8 cellular contexts compared by ENCODE assay signal in the genomic region with DNA sequence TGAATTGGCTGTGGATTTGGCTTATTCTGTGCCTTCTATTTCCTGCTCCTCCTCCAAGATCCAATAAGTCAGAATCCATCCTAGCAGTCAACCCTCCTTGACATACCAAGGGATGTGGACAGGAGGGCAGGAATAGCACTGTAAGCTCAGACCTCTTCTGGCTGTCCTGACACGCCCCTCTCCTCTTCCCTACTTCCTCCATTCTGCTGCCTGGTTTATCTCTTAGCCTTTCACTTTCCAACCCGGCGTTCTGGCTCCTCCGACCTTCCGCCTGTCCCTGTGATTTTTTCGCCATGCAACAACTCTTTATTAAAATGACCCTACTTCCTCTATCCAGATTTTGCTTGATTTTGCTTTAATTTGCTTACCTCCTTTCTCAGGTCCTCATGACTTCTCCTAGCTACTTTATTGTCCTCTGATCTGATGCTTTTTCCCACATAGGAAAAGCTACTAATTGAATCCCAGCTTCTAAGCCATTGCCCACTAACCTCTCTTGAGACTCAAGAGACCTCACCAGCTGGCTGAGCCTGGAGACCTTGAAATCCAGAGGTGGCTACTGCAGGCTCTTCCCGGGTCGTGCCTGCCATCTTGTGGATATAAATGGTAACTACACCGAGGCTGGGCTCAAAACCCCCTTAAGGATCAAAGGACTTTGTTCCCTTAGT.
DNase-seq lines count a peak whose midpoint lies in the region; ATAC-seq and TF ChIP-seq lines count a peak whose summit lies in the region.

No MANE protein-coding gene starts in this region.

- peak; percentile 34 to 80 (median 54) for TF ChIP-seq CTCF in thyroid gland (IDR thresholded peaks at IDR 0.05)

- 37 to 41% methylated on average over 9 of the region's 9 CpGs for WGBS in thyroid gland, 2 donors

- H3K4me3 Mint-ChIP-seq in activated CD4-positive, alpha-beta memory T cell treated with anti-CD3 and anti-CD28 coated beads, Interleukin-2, amount 10 ng/mL, durations not matched to agents 7 days and 5 days: no peak overlapping the region
- peak overlapping the region in 2 of 10 donors; percentile 27 to 59 for H3K4me3 Mint-ChIP-seq in naive thymus-derived CD8-positive, alpha-beta T cell

- H3K27ac ChIP-seq in thyroid gland: no peak overlapping the region

- peaks cover 17% of the 10 kb centered on the region for H3K4me1 Mint-ChIP-seq in activated CD4-positive, alpha-beta memory T cell treated with anti-CD3 and anti-CD28 coated beads, Interleukin-2, amount 10 ng/mL, durations not matched to agents 7 days and 5 days
- peaks cover 16 to 25% (median 23%) of the 10 kb centered on the region in 4 donors for H3K4me1 Mint-ChIP-seq in naive thymus-derived CD8-positive, alpha-beta T cell

- H3K4me1 ChIP-seq in thyroid gland: no peaks in the 10 kb centered on the region

- no peaks in the 10 kb centered on the region for H3K36me3 ChIP-seq in thyroid gland

- CTCF ChIA-PET in activated CD4-positive, alpha-beta memory T cell treated with anti-CD3 and anti-CD28 coated beads, Interleukin-2, amount 10 ng/mL, durations not matched to agents 7 days and 5 days (lab: Charles Lee): interaction anchor here (0.6 to 5.0 kb wide), 8 partner anchors 9 to 950 kb away, joined by 3 to 42 read pairs (median 4); no protein-coding TSS in a partner anchor

- intact Hi-C loops in thyroid gland (cut with DNase I): loop anchor here (5.0 kb wide), 1 partner anchor 950 kb away; no protein-coding TSS in a partner anchor

- TF ChIP-seq POLR2A in erythroblast (IDR thresholded peaks at IDR 0.05; ENCODE audit: low read length): no peak
- TF ChIP-seq POLR2A in thyroid gland (IDR thresholded peaks at IDR 0.05): no peak

- H3K9me3 Mint-ChIP-seq in activated CD4-positive, alpha-beta memory T cell treated with anti-CD3 and anti-CD28 coated beads, Interleukin-2, amount 10 ng/mL, durations not matched to agents 7 days and 5 days: no peaks in the 10 kb centered on the region
- no peaks in the 10 kb centered on the region for H3K9me3 Mint-ChIP-seq in naive thymus-derived CD8-positive, alpha-beta T cell

- POLR2A ChIA-PET in activated CD4-positive, alpha-beta memory T cell treated with anti-CD3 and anti-CD28 coated beads, Interleukin-2, amount 10 ng/mL, durations not matched to agents 7 days and 5 days (lab: Charles Lee): no interaction called here
- POLR2A ChIA-PET in naive thymus-derived CD8-positive, alpha-beta T cell (lab: Charles Lee): interaction anchor here (2.4 kb wide), 1 partner anchor 237 kb away, joined by 7 read pairs; the partner anchor contains the start of gene ZBTB14

- ATAC-seq in GM18870 (IDR thresholded peaks at IDR 0.05; ENCODE audit: unreplicated experiment) (peak; percentile 61), HG03159 (IDR thresholded peaks at IDR 0.05; ENCODE audit: unreplicated experiment) (peak; percentile 76)
- peak in 1 of 2 donors; percentile 60 for ATAC-seq in naive thymus-derived CD8-positive, alpha-beta T cell

- H3K9me3 ChIP-seq in thyroid gland: no peaks in the 10 kb centered on the region

- DNase-seq in C1 segment of cervical spinal cord (lab: John Stamatoyannopoulos, UW) (peak in 10 of 14 donors; percentile 3 to 44 (median 20)), NCI-H510A (lab: John Stamatoyannopoulos, UW) (peak; percentile 81), erythroblast (lab: John Stamatoyannopoulos, UW) (peak; percentile 42 to 66), thyroid gland (peak; percentile 21 to 42)
- peak; percentile 52 for DNase-seq in activated CD4-positive, alpha-beta memory T cell treated with anti-CD3 and anti-CD28 coated beads, Interleukin-2, amount 10 ng/mL, durations not matched to agents 7 days and 5 days
- peak; percentile 15 to 71 (median 46) for DNase-seq in naive thymus-derived CD8-positive, alpha-beta T cell

- no peak overlapping the region for H3K4me3 ChIP-seq in thyroid gland (replicated peaks in 1 of 3)

- no peaks in the 10 kb centered on the region for H3K27me3 ChIP-seq in thyroid gland

- no peaks in the 10 kb centered on the region for H3K36me3 Mint-ChIP-seq in activated CD4-positive, alpha-beta memory T cell treated with anti-CD3 and anti-CD28 coated beads, Interleukin-2, amount 10 ng/mL, durations not matched to agents 7 days and 5 days (ENCODE audit: low read depth)
- no peaks in the 10 kb centered on the region for H3K36me3 Mint-ChIP-seq in naive thymus-derived CD8-positive, alpha-beta T cell

- H3K27ac Mint-ChIP-seq in activated CD4-positive, alpha-beta memory T cell treated with anti-CD3 and anti-CD28 coated beads, Interleukin-2, amount 10 ng/mL, durations not matched to agents 7 days and 5 days: no peak overlapping the region
- H3K27ac Mint-ChIP-seq in naive thymus-derived CD8-positive, alpha-beta T cell: peak overlapping the region in 8 of 10 donors; percentile 1 to 91 (median 60)

- H3K27me3 Mint-ChIP-seq in activated CD4-positive, alpha-beta memory T cell treated with anti-CD3 and anti-CD28 coated beads, Interleukin-2, amount 10 ng/mL, durations not matched to agents 7 days and 5 days: peaks cover 3% of the 10 kb centered on the region
- peaks cover 0 to 4% (median 0%) of the 10 kb centered on the region in 5 donors for H3K27me3 Mint-ChIP-seq in naive thymus-derived CD8-positive, alpha-beta T cell

Comparison
In these comparisons a context has a peak if more than half of its experiments do, and no peak if none do; other contexts are left out.
1. DNase-seq: peak in every context shown above with its lines; median percentile 81 in NCI-H510A; 54 in erythroblast; 52 in activated CD4-positive, alpha-beta memory T cell treated with anti-CD3 and anti-CD28 coated beads, Interleukin-2, amount 10 ng/mL, durations not matched to agents 7 days and 5 days; 46 in naive thymus-derived CD8-positive, alpha-beta T cell; 32 in thyroid gland; 20 in C1 segment of cervical spinal cord.